1 cellular context compared by ENCODE assay signal in the genomic region with DNA sequence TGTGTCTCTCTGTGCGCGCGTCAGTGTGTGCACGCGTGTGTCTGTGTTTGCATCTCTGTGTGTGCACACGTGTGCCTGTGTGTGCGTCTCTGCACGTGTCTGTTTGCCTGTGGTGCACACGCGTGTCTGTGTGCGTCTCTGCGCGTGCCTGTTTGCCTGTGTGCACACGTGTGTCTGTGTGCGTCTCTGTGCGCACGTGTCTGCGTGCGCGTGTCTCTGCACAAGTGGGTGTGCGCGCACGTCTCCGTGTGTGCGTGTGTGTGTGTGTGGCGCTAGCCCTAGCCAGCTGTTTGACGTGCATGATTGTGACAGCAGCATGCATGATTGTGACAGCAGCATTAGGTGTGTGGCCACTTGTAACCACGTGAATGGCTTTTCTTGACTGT.
A peak's percentile ranks its signal among the peaks of the same experiment; 100 is the strongest.
TF ChIP-seq lines count a peak whose summit lies in the region.

No MANE protein-coding gene starts in this region.

TF ChIP-seq in endothelial cell of umbilical vein, 7 proteins besides CTCF, POLR2A, EP300 and RAD21:
- no peak for TF ChIP-seq GATA2 (IDR thresholded peaks at IDR 0.05; ENCODE audit: insufficient read depth, insufficient read length, low read depth, low read length)
- TF ChIP-seq, protein P1, sequence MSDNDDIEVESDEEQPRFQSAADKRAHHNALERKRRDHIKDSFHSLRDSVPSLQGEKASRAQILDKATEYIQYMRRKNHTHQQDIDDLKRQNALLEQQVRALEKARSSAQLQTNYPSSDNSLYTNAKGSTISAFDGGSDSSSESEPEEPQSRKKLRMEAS (IDR thresholded peaks at IDR 0.05; ENCODE audit: insufficient read depth, insufficient read length), result peak; percentile 66
